18 cellular contexts compared by ENCODE assay signal in the genomic region with DNA sequence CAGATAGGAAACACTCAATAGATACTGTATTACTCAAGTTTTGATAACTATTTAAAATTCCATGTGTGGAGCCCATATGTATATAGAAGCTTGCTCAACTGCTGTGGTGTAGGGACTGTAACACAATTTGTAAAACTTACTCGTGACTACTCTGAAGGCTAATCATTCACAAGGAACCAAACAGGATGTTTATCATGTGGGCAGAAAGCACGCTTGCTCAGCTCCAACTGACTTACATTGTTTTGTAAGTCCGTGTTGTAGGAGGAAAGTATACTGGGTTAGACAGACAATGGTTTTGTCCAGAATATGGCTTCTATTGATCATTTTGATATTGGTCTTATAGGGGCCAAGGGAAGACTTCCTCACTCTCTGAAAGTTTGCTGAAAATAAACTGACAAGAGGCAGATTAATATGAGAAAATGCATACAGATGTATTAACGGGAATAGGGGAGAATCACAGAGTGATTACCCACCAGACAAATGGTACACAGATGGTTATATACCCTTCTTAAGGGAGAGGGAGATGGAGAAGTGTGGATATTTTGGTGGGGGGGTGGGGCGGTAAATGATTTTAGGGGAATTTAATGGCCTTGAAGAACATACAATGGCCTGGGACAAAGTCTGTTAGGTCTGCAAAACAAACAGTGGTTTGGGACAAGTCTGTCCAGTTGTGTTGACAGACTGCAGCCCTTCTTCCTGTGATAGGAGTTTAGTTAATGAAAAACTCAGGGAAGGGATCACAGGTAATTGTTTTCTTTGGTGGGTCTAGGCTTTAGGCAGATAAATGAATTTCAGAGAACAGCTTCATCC.
DNase-seq lines count a peak whose midpoint lies in the region; ATAC-seq and TF ChIP-seq lines count a peak whose summit lies in the region.
"Had no signal": no experiment of that assay in that cellular context is flagged by ENCODE, and none has a peak within 500 bp of the region (broad histone marks: within the 10 kb centered on the region; RNA-seq: fewer than 3 reads in every experiment).

No MANE protein-coding gene starts in this region.

- no peaks in the 10 kb centered on the region for H3K79me2 ChIP-seq in PC-9 (ENCODE audit: low read depth)

- H3K9me2 ChIP-seq in PC-9 (ENCODE audit: insufficient read depth), result no peaks in the 10 kb centered on the region

- POLR2A ChIA-PET in PC-9 (lab: Charles Lee; ENCODE audit: unreplicated experiment), result no interaction called here

- no TSS peak for BruUV-seq in PC-9 (replicated peaks; lab: Mats Ljungman, UMichigan)

- peak overlapping the region; percentile 0; the same call in 1 of the 2 replicates for H3K27ac ChIP-seq in PC-9
- H3K27ac ChIP-seq in coronary artery, result no peak overlapping the region
- H3K27ac ChIP-seq: gastrocnemius medialis, thoracic aorta had no signal

- H3K27me3 ChIP-seq in PC-9 (ENCODE audit: insufficient read depth, low read depth), result no peaks in the 10 kb centered on the region
- H3K27me3 ChIP-seq: gastrocnemius medialis had no signal

- ATAC-seq in mucosa of descending colon (peak; percentile 88), SK-N-SH treated with all-trans-retinoic acid at 6 μM for 48 hours (no peak)
- ATAC-seq: activated T-cell treated with anti-CD3 and anti-CD28 coated beads, Interleukin-2, amount 50 U/mL, for 4 hours; gastrocnemius medialis; right cardiac atrium; stimulated activated effector memory CD8-positive, alpha-beta T cell treated with anti-CD3 and anti-CD28 coated beads, Interleukin-12 subunit alpha, Interleukin-12 subunit beta, amount 100 ng/mL, for 72 hours had no signal

- H3K36me3 ChIP-seq in PC-9 (ENCODE audit: low read depth) (no peaks in the 10 kb centered on the region), mucosa of descending colon (ENCODE audit: low read depth) (no peaks in the 10 kb centered on the region)
- H3K36me3 ChIP-seq: gastrocnemius medialis, thoracic aorta had no signal

- no peaks in the 10 kb centered on the region for H4K20me1 ChIP-seq in PC-9 (ENCODE audit: insufficient read depth)

- H3F3A ChIP-seq in PC-9 (ENCODE audit: insufficient read depth, low read depth), result no peaks in the 10 kb centered on the region

- DNase-seq in ELR (ENCODE audit: low read depth) (peak; percentile 17), PC-9 (no peak), epithelial cell of proximal tubule (ENCODE audit: low read depth) (peak; percentile 82), mucosa of descending colon (peak in 1 of 3 donors; percentile 42), T1000 (lab: John Stamatoyannopoulos, UW) (no peak), C1 segment of cervical spinal cord (lab: John Stamatoyannopoulos, UW) (no peak), coronary artery (ENCODE audit: low spot score) (no peak)
- DNase-seq: activated T-cell treated with anti-CD3 and anti-CD28 coated beads, Interleukin-2, amount 50 U/mL, for 4 hours; DMS79 treated with DMSO at 0.1 percent for 48 hours; gastrocnemius medialis; NCI-H1436 treated with DMSO at 0.1 percent for 48 hours; NCI-H2171 treated with DMSO at 0.1 percent for 48 hours; NCI-H748 treated with DMSO at 0.1 percent for 48 hours; right cardiac atrium; SIG-M5 had no signal

- H2AFZ ChIP-seq in PC-9, result peak overlapping the region; percentile 46; the same call in 1 of the 2 replicates

- H3K9me3 ChIP-seq in PC-9 (ENCODE audit: insufficient read depth, low read depth), result no peaks in the 10 kb centered on the region
- no peaks in the 10 kb centered on the region for H3K9me3 ChIP-seq in mucosa of descending colon
- H3K9me3 ChIP-seq: gastrocnemius medialis, thoracic aorta had no signal

- H3K4me3 ChIP-seq in PC-9 (no peak overlapping the region), epithelial cell of proximal tubule (ENCODE audit: low read depth, low read length) (no peak overlapping the region), mucosa of descending colon (no peak overlapping the region), coronary artery (no peak overlapping the region)
- H3K4me3 ChIP-seq: gastrocnemius medialis, thoracic aorta had no signal

- CTCF ChIA-PET in PC-9 (lab: Charles Lee), result no interaction called here

- H3K4me2 ChIP-seq in PC-9, result peak overlapping the region; percentile 26; the same call in 1 of the 2 replicates

- TF ChIP-seq CTCF in PC-9 (conservative IDR thresholded peaks at IDR 0.05) (no peak), epithelial cell of proximal tubule (conservative IDR thresholded peaks at IDR 0.05; ENCODE audit: low read depth, low read length) (no peak), mucosa of descending colon (IDR thresholded peaks at IDR 0.05) (no peak), coronary artery (IDR thresholded peaks at IDR 0.05) (no peak)

- intact Hi-C loops in PC-9 (cut with micrococcal nuclease; ENCODE audit: unreplicated experiment) (no loop called here), mucosa of descending colon (cut with DNase I, micrococcal nuclease) (no loop called here)

- H3K4me1 ChIP-seq in PC-9 (replicated peaks; ENCODE audit: insufficient read depth), result peaks cover 16% of the 10 kb centered on the region
- H3K4me1 ChIP-seq in mucosa of descending colon (ENCODE audit: low read depth), result peaks cover 10% of the 10 kb centered on the region
- H3K4me1 ChIP-seq: gastrocnemius medialis had no signal

TF ChIP-seq in SK-N-SH treated with all-trans-retinoic acid at 6 μM for 48 hours, 23 proteins besides CTCF, POLR2A, EP300 and RAD21:
- no peak for TF ChIP-seq ZNF565 (CRISPR knock-in tag; conservative IDR thresholded peaks at IDR 0.05; ENCODE audit: low read depth)
- no peak for TF ChIP-seq SNAI2 (CRISPR knock-in tag; IDR thresholded peaks at IDR 0.05)
- TF ChIP-seq ZNF70 (CRISPR knock-in tag; IDR thresholded peaks at IDR 0.05), result no peak
- no peak for TF ChIP-seq ZC3H10 (CRISPR knock-in tag; IDR thresholded peaks at IDR 0.05)
- TF ChIP-seq CSDC2 (CRISPR knock-in tag; IDR thresholded peaks at IDR 0.05), result no peak
- TF ChIP-seq TCF4 (CRISPR knock-in tag; IDR thresholded peaks at IDR 0.05; ENCODE audit: borderline replicate concordance), result no peak
- no peak for TF ChIP-seq ESRRG (CRISPR knock-in tag; IDR thresholded peaks at IDR 0.05)
- TF ChIP-seq RARB (CRISPR knock-in tag; IDR thresholded peaks at IDR 0.05), result no peak
- no peak for TF ChIP-seq POU6F1 (CRISPR knock-in tag; IDR thresholded peaks at IDR 0.05; ENCODE audit: borderline replicate concordance, low read depth)
- no peak for TF ChIP-seq ARNTL (CRISPR knock-in tag; IDR thresholded peaks at IDR 0.05; ENCODE audit: borderline replicate concordance, low read depth)
- TF ChIP-seq TOX (CRISPR knock-in tag; IDR thresholded peaks at IDR 0.05; ENCODE audit: borderline replicate concordance), result no peak
- no peak for TF ChIP-seq OSR1 (CRISPR knock-in tag; IDR thresholded peaks at IDR 0.05)
- no peak for TF ChIP-seq GLIS3 (CRISPR knock-in tag; IDR thresholded peaks at IDR 0.05)
- no peak for TF ChIP-seq ZFP30 (CRISPR knock-in tag; IDR thresholded peaks at IDR 0.05)
- no peak for TF ChIP-seq BACH2 (CRISPR knock-in tag; IDR thresholded peaks at IDR 0.05; ENCODE audit: borderline replicate concordance)
- no peak for TF ChIP-seq ISL1 (CRISPR knock-in tag; IDR thresholded peaks at IDR 0.05)

Comparison
In these comparisons a context has a peak if more than half of its experiments do, and no peak if none do; other contexts are left out.
1. DNase-seq: peak in ELR (single experiment) and epithelial cell of proximal tubule (single experiment); none in PC-9 (0 of 2), T1000 (single experiment), C1 segment of cervical spinal cord (0 of 14) and coronary artery (single experiment).